Comparison of ENCODE assay signal across 8 cellular contexts in genomic region chr10:33334170-33334838, GRCh38. TPM values are rescaled to one million over a fixed set of nuclear protein-coding genes. Genes with fewer than 3 reads are reported as not detected.
A peak's percentile ranks its signal among the peaks of the same experiment; 100 is the strongest.
DNase-seq lines count a peak whose midpoint lies in the region; ATAC-seq and TF ChIP-seq lines count a peak whose summit lies in the region.

NRP1 (minus strand) TSS chr10:33334667; CDS start chr10:33334382, 285 bp downstream.

- H3K36me3 Mint-ChIP-seq in activated CD8-positive, alpha-beta memory T cell treated with anti-CD3 and anti-CD28 coated beads, Interleukin-2, amount 10 ng/mL, durations not matched to agents 7 days and 5 days, result no peaks in the 10 kb centered on the region
- no peaks in the 10 kb centered on the region for H3K36me3 Mint-ChIP-seq in naive thymus-derived CD8-positive, alpha-beta T cell

- H3K9ac ChIP-seq in DND-41 (ENCODE audit: low read depth, low read length), result peak within 1 kb of the TSS; percentile 69

- POLR2A ChIA-PET in naive thymus-derived CD8-positive, alpha-beta T cell (lab: Charles Lee), result interaction anchor here (0.6 kb wide), 1 partner anchor 678 kb away, joined by 3 read pairs; no protein-coding TSS in a partner anchor

- H3K4me3 ChIP-seq in DND-41 (ENCODE audit: low read depth in 1 of 2, low read length in 2 of 2) (peak within 1 kb of the TSS; percentile 64 to 70), fibroblast of mammary gland (ENCODE audit: control insufficient read depth, low read depth, low read length) (peak within 1 kb of the TSS; percentile 84)

- no peak within 1 kb of the TSS for H3K27ac Mint-ChIP-seq in activated CD8-positive, alpha-beta memory T cell treated with anti-CD3 and anti-CD28 coated beads, Interleukin-2, amount 10 ng/mL, durations not matched to agents 7 days and 5 days
- H3K27ac Mint-ChIP-seq in naive thymus-derived CD8-positive, alpha-beta T cell, result peak within 1 kb of the TSS in 1 of 10 donors; percentile 29

- peaks cover 7% of the 10 kb centered on the region for H3K27me3 ChIP-seq in DND-41 (ENCODE audit: insufficient read depth, low read length, poor library complexity)

- H2AFZ ChIP-seq in DND-41 (ENCODE audit: low read depth, low read length), result peak within 1 kb of the TSS; percentile 82

- peak; percentile 43 for DNase-seq in DND-41
- peak; percentile 91 for DNase-seq in HT1080 (ENCODE audit: low read depth)
- DNase-seq in activated CD8-positive, alpha-beta memory T cell treated with anti-CD3 and anti-CD28 coated beads, Interleukin-2, amount 10 ng/mL, durations not matched to agents 7 days and 5 days, result no peak
- no peak for DNase-seq in fibroblast of mammary gland (ENCODE audit: low read depth)
- peak in 3 of 10 donors; percentile 1 to 13 (median 4) for DNase-seq in naive thymus-derived CD8-positive, alpha-beta T cell
- DNase-seq in middle frontal gyrus (ENCODE audit: extremely low spot score, low spot score), result no peak

- peak within 1 kb of the TSS; percentile 70 for H3K4me3 Mint-ChIP-seq in activated CD8-positive, alpha-beta memory T cell treated with anti-CD3 and anti-CD28 coated beads, Interleukin-2, amount 10 ng/mL, durations not matched to agents 7 days and 5 days
- peak within 1 kb of the TSS; percentile 71 to 87 (median 82) for H3K4me3 Mint-ChIP-seq in naive thymus-derived CD8-positive, alpha-beta T cell

- H3K4me2 ChIP-seq in DND-41 (ENCODE audit: insufficient read depth, low read length), result peak within 1 kb of the TSS; percentile 96

- H3K4me1 ChIP-seq in DND-41 (ENCODE audit: insufficient read depth, low read length), result peaks cover 41% of the 10 kb centered on the region

- H3K4me1 Mint-ChIP-seq in activated CD8-positive, alpha-beta memory T cell treated with anti-CD3 and anti-CD28 coated beads, Interleukin-2, amount 10 ng/mL, durations not matched to agents 7 days and 5 days, result peaks cover 22% of the 10 kb centered on the region
- H3K4me1 Mint-ChIP-seq in naive thymus-derived CD8-positive, alpha-beta T cell, result peaks cover 3 to 28% (median 20%) of the 10 kb centered on the region in 4 donors

- no peaks in the 10 kb centered on the region for H4K20me1 ChIP-seq in DND-41 (ENCODE audit: insufficient read depth, low read length)

- ATAC-seq in DND-41 (ENCODE audit: insufficient read depth, low read depth) (peak; percentile 69), HG02852 (IDR thresholded peaks at IDR 0.05; ENCODE audit: unreplicated experiment) (no peak), GM19324 (IDR thresholded peaks at IDR 0.05; ENCODE audit: low FRiP score, unreplicated experiment) (no peak)
- peak; percentile 53 for ATAC-seq in activated CD8-positive, alpha-beta memory T cell treated with anti-CD3 and anti-CD28 coated beads, Interleukin-2, amount 10 ng/mL, durations not matched to agents 7 days and 5 days
- ATAC-seq in naive thymus-derived CD8-positive, alpha-beta T cell, result peak; percentile 32 to 52

- H3K27me3 Mint-ChIP-seq in activated CD8-positive, alpha-beta memory T cell treated with anti-CD3 and anti-CD28 coated beads, Interleukin-2, amount 10 ng/mL, durations not matched to agents 7 days and 5 days, result peaks cover 70% of the 10 kb centered on the region
- H3K27me3 Mint-ChIP-seq in naive thymus-derived CD8-positive, alpha-beta T cell, result peaks cover 35 to 68% (median 59%) of the 10 kb centered on the region in 5 donors

- no peaks in the 10 kb centered on the region for H3K79me2 ChIP-seq in DND-41 (ENCODE audit: insufficient read depth, low read length)

- TF ChIP-seq CTCF in DND-41 (IDR thresholded peaks at IDR 0.05; ENCODE audit: borderline replicate concordance, extremely low read depth, low read length, poor library complexity, severe bottlenecking), result no peak
- TF ChIP-seq CTCF in fibroblast of mammary gland (conservative IDR thresholded peaks at IDR 0.05; ENCODE audit: control insufficient read depth, insufficient read depth, low read depth, low read length), result no peak

- no peaks in the 10 kb centered on the region for H3K9me3 Mint-ChIP-seq in activated CD8-positive, alpha-beta memory T cell treated with anti-CD3 and anti-CD28 coated beads, Interleukin-2, amount 10 ng/mL, durations not matched to agents 7 days and 5 days (ENCODE audit: low read depth)
- H3K9me3 Mint-ChIP-seq in naive thymus-derived CD8-positive, alpha-beta T cell, result no peaks in the 10 kb centered on the region

- H3K9me3 ChIP-seq in DND-41 (ENCODE audit: insufficient read depth, low read length, severe bottlenecking), result no peaks in the 10 kb centered on the region

- H3K36me3 ChIP-seq in DND-41 (ENCODE audit: insufficient read depth, low read length), result no peaks in the 10 kb centered on the region

- H3K27ac ChIP-seq in DND-41 (ENCODE audit: low read length), result peak within 1 kb of the TSS; percentile 67

- CTCF ChIA-PET in activated CD8-positive, alpha-beta memory T cell treated with anti-CD3 and anti-CD28 coated beads, Interleukin-2, amount 10 ng/mL, durations not matched to agents 7 days and 5 days (lab: Charles Lee), result interaction anchor here (0.6 to 3.8 kb wide), 2 partner anchors 11 to 1305 kb away, joined by 3 to 20 read pairs; no protein-coding TSS in a partner anchor

RNA-seq across cellular contexts. Expression of gene NRP1, which starts in this region (rescaled TPM):
- 219 and 281 TPM in 2 replicates for total RNA-seq in HT1080 (2014; rRNA removed; shearing (Covaris generic))
- 136 and 183 TPM in 2 replicates for polyA plus RNA-seq in HT1080 (2015; cell fraction: cytosol; rRNA removed)
- polyA plus RNA-seq in HT1080 (2015; cell fraction: nucleus; rRNA removed), result 744 and 771 TPM in 2 replicates
- total RNA-seq in activated CD8-positive, alpha-beta memory T cell treated with anti-CD3 and anti-CD28 coated beads, Interleukin-2, amount 10 ng/mL, durations not matched to agents 7 days and 5 days, result 1 to 10 TPM in 1 of 2 experiments, under 1 TPM in 1; 0.55 to 2.0 TPM
- under 1 TPM; 0.60 to 0.88 TPM for total RNA-seq in naive thymus-derived CD8-positive, alpha-beta T cell
- polyA plus RNA-seq in naive thymus-derived CD8-positive, alpha-beta T cell, result not detected

Comparison
In these comparisons a context has a peak if more than half of its experiments do, and no peak if none do; other contexts are left out.
1. RNA of gene NRP1 (total RNA-seq): 219 to 281 TPM in HT1080; 0.55 to 2.0 TPM in activated CD8-positive, alpha-beta memory T cell treated with anti-CD3 and anti-CD28 coated beads, Interleukin-2, amount 10 ng/mL, durations not matched to agents 7 days and 5 days and 0.60 to 0.88 TPM in naive thymus-derived CD8-positive, alpha-beta T cell; every median in the first group is over 10 times any median in the second.
2. Peak in ATAC-seq in naive thymus-derived CD8-positive, alpha-beta T cell; RNA of the gene not detected or under 1 TPM.
3. ATAC-seq: peak in DND-41 (single experiment) and activated CD8-positive, alpha-beta memory T cell treated with anti-CD3 and anti-CD28 coated beads, Interleukin-2, amount 10 ng/mL, durations not matched to agents 7 days and 5 days (single experiment); none in HG02852 (single experiment) and GM19324 (single experiment).
4. DNase-seq: peak in DND-41 (single experiment) and HT1080 (single experiment); none in activated CD8-positive, alpha-beta memory T cell treated with anti-CD3 and anti-CD28 coated beads, Interleukin-2, amount 10 ng/mL, durations not matched to agents 7 days and 5 days (single experiment), fibroblast of mammary gland (single experiment) and middle frontal gyrus (single experiment).